Comparison of ENCODE assay signal across 10 cellular contexts in genomic region chr17:17877548-17878358, GRCh38. TPM values are rescaled to one million over a fixed set of nuclear protein-coding genes. Genes with fewer than 3 reads are reported as not detected.
DNase-seq lines count a peak whose midpoint lies in the region; ATAC-seq lines count a peak whose summit lies in the region.
"Had no signal": no experiment of that assay in that cellular context is flagged by ENCODE, and none has a peak within 500 bp of the region (broad histone marks: within the 10 kb centered on the region; RNA-seq: fewer than 3 reads in every experiment).

No MANE protein-coding gene starts in this region.

- DNase-seq in NCI-H2081 (lab: John Stamatoyannopoulos, UW) (peak; percentile 15 to 69), NCI-H2081 treated with DMSO at 0.1 percent for 48 hours (lab: John Stamatoyannopoulos, UW) (no peak), aorta (peak; percentile 89 to 91)
- DNase-seq in activated naive CD8-positive, alpha-beta T cell treated with anti-CD3 and anti-CD28 coated beads, Interleukin-2, amount 50 U/mL, for 24 hours = no peak

- H3K4me3 Mint-ChIP-seq in activated naive CD8-positive, alpha-beta T cell treated with anti-CD3 and anti-CD28 coated beads, Interleukin-2, amount 50 U/mL, for 24 hours = no peak overlapping the region
- H3K4me3 Mint-ChIP-seq: dendritic cell treated with granulocyte-macrophage colony-stimulating factor and Interleukin-4, amounts not matched to agents 40 ng/mL and 50 ng/mL, for 4 days had no signal

- peak overlapping the region; percentile 52 to 78 for H3K27ac ChIP-seq in aorta (ENCODE audit: low read depth in 1 of 2, low read length in 2 of 2)
- H3K27ac ChIP-seq: BLaER1 treated with 17β-estradiol and CSF1 and Interleukin-3, amounts not matched to agents 10 nM and 100 nM had no signal

- intact Hi-C loops in aorta (cut with DNase I) = loop anchor here in 1 of 2 donors (1.0 to 5.0 kb wide), 3 partner anchors 37 to 95 kb away; partner anchors contain the start of genes DRC3 and TOM1L2

- WGBS in aorta, 2 donors = 2 to 5% methylated on average over 14 of the region's 14 CpGs

- peaks cover 26% of the 10 kb centered on the region for H3K4me1 ChIP-seq in mucosa of stomach (ENCODE audit: control insufficient read depth, insufficient read depth, low read length)
- H3K4me1 ChIP-seq in aorta (ENCODE audit: control insufficient read depth in 1 of 2, insufficient read depth in 2 of 2, low read length in 2 of 2) = peaks cover 3 to 7% of the 10 kb centered on the region in 2 donors

- H3K9me3 Mint-ChIP-seq in activated naive CD8-positive, alpha-beta T cell treated with anti-CD3 and anti-CD28 coated beads, Interleukin-2, amount 50 U/mL, for 24 hours = no peaks in the 10 kb centered on the region
- H3K9me3 Mint-ChIP-seq: dendritic cell treated with granulocyte-macrophage colony-stimulating factor and Interleukin-4, amounts not matched to agents 40 ng/mL and 50 ng/mL, for 4 days had no signal

- H3K36me3 ChIP-seq in mucosa of stomach (ENCODE audit: control insufficient read depth, insufficient read depth, low read length) = peaks cover 9% of the 10 kb centered on the region
- peaks cover 0 to 2% of the 10 kb centered on the region in 2 donors for H3K36me3 ChIP-seq in aorta (ENCODE audit: control insufficient read depth in 1 of 2, insufficient read depth in 2 of 2, low read length in 1 of 2)

- H3K27me3 Mint-ChIP-seq in activated naive CD8-positive, alpha-beta T cell treated with anti-CD3 and anti-CD28 coated beads, Interleukin-2, amount 50 U/mL, for 24 hours = no peaks in the 10 kb centered on the region
- H3K27me3 Mint-ChIP-seq: dendritic cell treated with granulocyte-macrophage colony-stimulating factor and Interleukin-4, amounts not matched to agents 40 ng/mL and 50 ng/mL, for 4 days had no signal

- no peak overlapping the region for H3K27ac Mint-ChIP-seq in activated naive CD8-positive, alpha-beta T cell treated with anti-CD3 and anti-CD28 coated beads, Interleukin-2, amount 50 U/mL, for 24 hours
- H3K27ac Mint-ChIP-seq: dendritic cell treated with granulocyte-macrophage colony-stimulating factor and Interleukin-4, amounts not matched to agents 40 ng/mL and 50 ng/mL, for 4 days had no signal

- ATAC-seq in esophagus mucosa = peak; percentile 79
- peak; percentile 94 for ATAC-seq in aorta (ENCODE audit: low FRiP score)
- ATAC-seq in activated naive CD8-positive, alpha-beta T cell treated with anti-CD3 and anti-CD28 coated beads, Interleukin-2, amount 50 U/mL, for 24 hours = no peak
- ATAC-seq in HG03135 (IDR thresholded peaks at IDR 0.05; ENCODE audit: unreplicated experiment) = no peak
- ATAC-seq in GM18502 (IDR thresholded peaks at IDR 0.05; ENCODE audit: poor library complexity, unreplicated experiment) = no peak

- H3K36me3 Mint-ChIP-seq in activated naive CD8-positive, alpha-beta T cell treated with anti-CD3 and anti-CD28 coated beads, Interleukin-2, amount 50 U/mL, for 24 hours (ENCODE audit: low read depth) = no peaks in the 10 kb centered on the region

- H3K27me3 ChIP-seq in mucosa of stomach (ENCODE audit: control insufficient read depth, insufficient read depth, low read length) = no peaks in the 10 kb centered on the region
- H3K27me3 ChIP-seq in aorta (ENCODE audit: control insufficient read depth in 1 of 2, insufficient read depth in 2 of 2, low read length in 1 of 2) = no peaks in the 10 kb centered on the region
- H3K27me3 ChIP-seq: BLaER1 treated with 17β-estradiol and CSF1 and Interleukin-3, amounts not matched to agents 10 nM and 100 nM had no signal

- no peaks in the 10 kb centered on the region for H3K4me1 Mint-ChIP-seq in activated naive CD8-positive, alpha-beta T cell treated with anti-CD3 and anti-CD28 coated beads, Interleukin-2, amount 50 U/mL, for 24 hours

- H3K4me3 ChIP-seq in mucosa of stomach (ENCODE audit: low read length) = no peak overlapping the region
- no peak overlapping the region for H3K4me3 ChIP-seq in aorta (ENCODE audit: low read length in 2 of 2)
- H3K4me3 ChIP-seq: BLaER1 treated with 17β-estradiol and CSF1 and Interleukin-3, amounts not matched to agents 10 nM and 100 nM had no signal

- H3K9me3 ChIP-seq in mucosa of stomach (ENCODE audit: control insufficient read depth, low read length) (no peaks in the 10 kb centered on the region), aorta (ENCODE audit: control insufficient read depth, low read length) (no peaks in the 10 kb centered on the region)
- H3K9me3 ChIP-seq: BLaER1 treated with 17β-estradiol and CSF1 and Interleukin-3, amounts not matched to agents 10 nM and 100 nM had no signal

- peak overlapping the region; percentile 38 for H3K9ac ChIP-seq in mucosa of stomach (ENCODE audit: low read length)
- H3K9ac ChIP-seq: BLaER1 treated with 17β-estradiol and CSF1 and Interleukin-3, amounts not matched to agents 10 nM and 100 nM had no signal

RNA-seq across cellular contexts. Expression of gene SREBF1, which starts 41.0 kb away (rescaled TPM):
- total RNA-seq in esophagus mucosa (142 TPM), aorta (100 to 1,000 TPM in 1 of 2 donors, 10 to 100 TPM in 1; 23.6 to 103 TPM)
- 10 to 100 TPM; 24.0 to 24.7 TPM for polyA plus RNA-seq in aorta

Comparison
In these comparisons a context has a peak if more than half of its experiments do, and no peak if none do; other contexts are left out.
1. DNase-seq: peak in NCI-H2081 (2 of 2) and aorta (2 of 2); none in NCI-H2081 treated with DMSO at 0.1 percent for 48 hours (single experiment) and activated naive CD8-positive, alpha-beta T cell treated with anti-CD3 and anti-CD28 coated beads, Interleukin-2, amount 50 U/mL, for 24 hours (single experiment).
2. ATAC-seq: peak in esophagus mucosa (single experiment) and aorta (single experiment); none in activated naive CD8-positive, alpha-beta T cell treated with anti-CD3 and anti-CD28 coated beads, Interleukin-2, amount 50 U/mL, for 24 hours (single experiment), HG03135 (single experiment) and GM18502 (single experiment).